Comparison of ENCODE assay signal across 11 cellular contexts in genomic region chr18:26429535-26429934, GRCh38.
DNase-seq lines count a peak whose midpoint lies in the region; ATAC-seq and TF ChIP-seq lines count a peak whose summit lies in the region.
"Had no signal": no experiment of that assay in that cellular context is flagged by ENCODE, and none has a peak within 500 bp of the region (broad histone marks: within the 10 kb centered on the region; RNA-seq: fewer than 3 reads in every experiment).

No MANE protein-coding gene starts in this region.

- no peaks in the 10 kb centered on the region for H3K4me1 ChIP-seq in Peyer's patch
- H3K4me1 ChIP-seq: heart left ventricle had no signal

- no peaks in the 10 kb centered on the region for H3K36me3 Mint-ChIP-seq in activated CD4-positive, alpha-beta T cell treated with anti-CD3 and anti-CD28 coated beads for 36 hours (ENCODE audit: low read depth)
- H3K36me3 Mint-ChIP-seq in activated CD8-positive, alpha-beta T cell treated with anti-CD3 and anti-CD28 coated beads, Interleukin-2, amount 10 ng/mL, durations not matched to agents 7 days and 5 days (ENCODE audit: low read depth): no peaks in the 10 kb centered on the region

- TF ChIP-seq CTCF in Peyer's patch (IDR thresholded peaks at IDR 0.05): no peak

- H3K27me3 ChIP-seq in Peyer's patch: no peaks in the 10 kb centered on the region
- H3K27me3 ChIP-seq: BLaER1, heart left ventricle had no signal

- H3K27ac Mint-ChIP-seq in activated CD4-positive, alpha-beta T cell treated with anti-CD3 and anti-CD28 coated beads for 36 hours: no peak overlapping the region
- H3K27ac Mint-ChIP-seq in activated CD8-positive, alpha-beta T cell treated with anti-CD3 and anti-CD28 coated beads, Interleukin-2, amount 10 ng/mL, durations not matched to agents 7 days and 5 days: no peak overlapping the region
- H3K27ac Mint-ChIP-seq: activated CD4-positive, alpha-beta memory T cell treated with anti-CD3 and anti-CD28 coated beads, Interleukin-2, amount 10 ng/mL, durations not matched to agents 7 days and 5 days had no signal

- no peak overlapping the region for H3K4me3 ChIP-seq in Peyer's patch
- H3K4me3 ChIP-seq: BLaER1, heart left ventricle had no signal

- intact Hi-C loops in activated CD4-positive, alpha-beta T cell treated with anti-CD3 and anti-CD28 coated beads for 36 hours (cut with DNase I, micrococcal nuclease): no loop called here

- POLR2A ChIA-PET in activated CD4-positive, alpha-beta T cell treated with anti-CD3 and anti-CD28 coated beads for 36 hours (lab: Charles Lee): no interaction called here
- POLR2A ChIA-PET in activated CD8-positive, alpha-beta T cell treated with anti-CD3 and anti-CD28 coated beads, Interleukin-2, amount 10 ng/mL, durations not matched to agents 7 days and 5 days (lab: Charles Lee): no interaction called here

- no peaks in the 10 kb centered on the region for H3K4me1 Mint-ChIP-seq in activated CD4-positive, alpha-beta T cell treated with anti-CD3 and anti-CD28 coated beads for 36 hours
- H3K4me1 Mint-ChIP-seq in activated CD8-positive, alpha-beta T cell treated with anti-CD3 and anti-CD28 coated beads, Interleukin-2, amount 10 ng/mL, durations not matched to agents 7 days and 5 days (ENCODE audit: low read depth): no peaks in the 10 kb centered on the region
- H3K4me1 Mint-ChIP-seq: activated CD4-positive, alpha-beta memory T cell treated with anti-CD3 and anti-CD28 coated beads, Interleukin-2, amount 10 ng/mL, durations not matched to agents 7 days and 5 days had no signal

- H3K4me3 Mint-ChIP-seq in activated CD4-positive, alpha-beta T cell treated with anti-CD3 and anti-CD28 coated beads for 36 hours: no peak overlapping the region
- H3K4me3 Mint-ChIP-seq in activated CD8-positive, alpha-beta T cell treated with anti-CD3 and anti-CD28 coated beads, Interleukin-2, amount 10 ng/mL, durations not matched to agents 7 days and 5 days: no peak overlapping the region
- H3K4me3 Mint-ChIP-seq: activated CD4-positive, alpha-beta memory T cell treated with anti-CD3 and anti-CD28 coated beads, Interleukin-2, amount 10 ng/mL, durations not matched to agents 7 days and 5 days had no signal

- no peak overlapping the region for H3K27ac ChIP-seq in Peyer's patch
- H3K27ac ChIP-seq: BLaER1, heart left ventricle had no signal

- H3K9me3 Mint-ChIP-seq in activated CD4-positive, alpha-beta T cell treated with anti-CD3 and anti-CD28 coated beads for 36 hours (ENCODE audit: low read depth): peaks cover 1% of the 10 kb centered on the region
- no peaks in the 10 kb centered on the region for H3K9me3 Mint-ChIP-seq in activated CD8-positive, alpha-beta T cell treated with anti-CD3 and anti-CD28 coated beads, Interleukin-2, amount 10 ng/mL, durations not matched to agents 7 days and 5 days (ENCODE audit: insufficient read depth)
- H3K9me3 Mint-ChIP-seq: activated CD4-positive, alpha-beta memory T cell treated with anti-CD3 and anti-CD28 coated beads, Interleukin-2, amount 10 ng/mL, durations not matched to agents 7 days and 5 days had no signal

- peaks cover 3% of the 10 kb centered on the region for H3K27me3 Mint-ChIP-seq in activated CD4-positive, alpha-beta T cell treated with anti-CD3 and anti-CD28 coated beads for 36 hours
- peaks cover 2% of the 10 kb centered on the region for H3K27me3 Mint-ChIP-seq in activated CD8-positive, alpha-beta T cell treated with anti-CD3 and anti-CD28 coated beads, Interleukin-2, amount 10 ng/mL, durations not matched to agents 7 days and 5 days (ENCODE audit: low read depth)

- no peaks in the 10 kb centered on the region for H3K36me3 ChIP-seq in Peyer's patch
- H3K36me3 ChIP-seq: BLaER1, heart left ventricle had no signal

- no peak for ATAC-seq in activated CD4-positive, alpha-beta T cell treated with anti-CD3 and anti-CD28 coated beads for 36 hours
- no peak for ATAC-seq in activated CD8-positive, alpha-beta T cell treated with anti-CD3 and anti-CD28 coated beads, Interleukin-2, amount 10 ng/mL, durations not matched to agents 7 days and 5 days

- no peak for TF ChIP-seq POLR2A in Peyer's patch (IDR thresholded peaks at IDR 0.05)

- no peaks in the 10 kb centered on the region for H3K9me3 ChIP-seq in Peyer's patch
- H3K9me3 ChIP-seq: BLaER1, heart left ventricle had no signal

- CTCF ChIA-PET in activated CD4-positive, alpha-beta T cell treated with anti-CD3 and anti-CD28 coated beads for 36 hours (lab: Charles Lee): no interaction called here
- CTCF ChIA-PET in activated CD8-positive, alpha-beta T cell treated with anti-CD3 and anti-CD28 coated beads, Interleukin-2, amount 10 ng/mL, durations not matched to agents 7 days and 5 days (lab: Charles Lee): no interaction called here

- DNase-seq in NCI-H1417 (lab: John Stamatoyannopoulos, UW) (peak in 2 of 3 experiments; percentile 22 to 41), NCI-H1417 treated with DMSO at 0.1 percent for 48 hours (lab: John Stamatoyannopoulos, UW) (no peak), RKO (ENCODE audit: low spot score) (peak; percentile 58), fibroblast of the conjunctiva (ENCODE audit: low read depth) (peak; percentile 55), smooth muscle cell of the brain vasculature (ENCODE audit: low read depth, low spot score) (peak; percentile 43), Peyer's patch (no peak)
- DNase-seq in activated CD4-positive, alpha-beta T cell treated with anti-CD3 and anti-CD28 coated beads for 36 hours: no peak
- no peak for DNase-seq in activated CD8-positive, alpha-beta T cell treated with anti-CD3 and anti-CD28 coated beads, Interleukin-2, amount 10 ng/mL, durations not matched to agents 7 days and 5 days
- DNase-seq: activated CD4-positive, alpha-beta memory T cell treated with anti-CD3 and anti-CD28 coated beads, Interleukin-2, amount 10 ng/mL, durations not matched to agents 7 days and 5 days; heart left ventricle had no signal

Comparison
In these comparisons a context has a peak if more than half of its experiments do, and no peak if none do; other contexts are left out.
1. DNase-seq: peak in NCI-H1417 (2 of 3), RKO (single experiment), fibroblast of the conjunctiva (single experiment) and smooth muscle cell of the brain vasculature (single experiment); none in NCI-H1417 treated with DMSO at 0.1 percent for 48 hours (single experiment), activated CD4-positive, alpha-beta T cell treated with anti-CD3 and anti-CD28 coated beads for 36 hours (single experiment), Peyer's patch (0 of 3) and activated CD8-positive, alpha-beta T cell treated with anti-CD3 and anti-CD28 coated beads, Interleukin-2, amount 10 ng/mL, durations not matched to agents 7 days and 5 days (single experiment).